In the genomic region with DNA sequence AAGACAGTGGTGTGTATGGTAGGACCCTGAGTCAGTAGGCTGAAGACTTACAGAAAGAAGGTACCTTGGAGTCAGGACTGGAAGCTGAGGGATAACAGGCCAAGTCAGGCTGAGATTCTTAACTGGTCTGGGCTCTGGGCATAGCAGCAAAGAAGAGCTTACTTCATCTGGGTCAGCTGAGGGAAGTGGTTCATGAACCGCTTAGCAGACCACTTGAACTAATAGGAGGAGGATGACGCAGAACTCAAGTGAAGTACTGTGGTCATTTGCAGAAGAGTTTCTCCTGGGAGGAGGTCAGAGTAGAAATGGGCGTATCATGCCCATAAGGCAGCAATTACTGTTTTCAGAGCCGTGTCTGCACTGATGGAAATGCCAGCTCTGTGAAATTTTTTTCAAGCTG, we compare ENCODE assay signal across 12 cellular contexts.
A peak's percentile ranks its signal among the peaks of the same experiment; 100 is the strongest.
DNase-seq lines count a peak whose midpoint lies in the region; ATAC-seq and TF ChIP-seq lines count a peak whose summit lies in the region.
"Had no signal": no experiment of that assay in that cellular context is flagged by ENCODE, and none has a peak within 500 bp of the region (broad histone marks: within the 10 kb centered on the region; RNA-seq: fewer than 3 reads in every experiment).

No MANE protein-coding gene starts in this region.

- no peaks in the 10 kb centered on the region for H4K20me1 ChIP-seq in osteoblast (ENCODE audit: insufficient read depth, low read length)

- H3K27ac ChIP-seq in coronary artery, result peak overlapping the region in 1 of 2 donors; percentile 15
- H3K27ac ChIP-seq in osteoblast (ENCODE audit: low read depth, low read length), result peak overlapping the region; percentile 42
- no peak overlapping the region for H3K27ac ChIP-seq in uterus

- peak overlapping the region; percentile 20 for H2AFZ ChIP-seq in osteoblast (ENCODE audit: low read length)

- no peak for ATAC-seq in GM18868 (IDR thresholded peaks at IDR 0.05; ENCODE audit: unreplicated experiment)
- no peak for ATAC-seq in GM21381 (IDR thresholded peaks at IDR 0.05; ENCODE audit: unreplicated experiment)
- ATAC-seq: effector memory CD8-positive, alpha-beta T cell had no signal

- no peak overlapping the region for H3K4me2 ChIP-seq in osteoblast (ENCODE audit: insufficient read depth, low read length)

- intact Hi-C loops in uterus (cut with DNase I; ENCODE audit: low total_unique reads), result no loop called here

- H3K9me3 ChIP-seq in osteoblast (ENCODE audit: low read depth, low read length) (no peaks in the 10 kb centered on the region), uterus (no peaks in the 10 kb centered on the region)

- H3K79me2 ChIP-seq in osteoblast (ENCODE audit: insufficient read depth, low read length), result no peaks in the 10 kb centered on the region

- H3K36me3 ChIP-seq in osteoblast (ENCODE audit: insufficient read depth, low read length) (no peaks in the 10 kb centered on the region), uterus (no peaks in the 10 kb centered on the region)

- DNase-seq in EH (ENCODE audit: low read depth) (peak; percentile 53), NCI-H187 treated with DMSO at 0.1 percent for 48 hours (lab: John Stamatoyannopoulos, UW) (peak; percentile 20), coronary artery (ENCODE audit: low spot score) (no peak), osteoblast (ENCODE audit: insufficient read length, low spot score, missing footprints) (no peak), uterus (no peak), HUDEP-2 (lab: John Stamatoyannopoulos, UW; ENCODE audit: unreplicated experiment in 76 of 76) (no peak)
- DNase-seq: aorta; Calu3; effector memory CD8-positive, alpha-beta T cell; stimulated activated CD4-positive, alpha-beta T cell treated with anti-CD3 and anti-CD28 coated beads, Interleukin-12 subunit alpha, Interleukin-12 subunit beta, amount 100 ng/mL, for 4 hours had no signal

- TF ChIP-seq CTCF in coronary artery (IDR thresholded peaks at IDR 0.05) (no peak), osteoblast (IDR thresholded peaks at IDR 0.05; ENCODE audit: extremely low read depth, low read depth, low read length) (no peak), uterus (IDR thresholded peaks at IDR 0.05) (no peak)

- no peaks in the 10 kb centered on the region for H3K27me3 ChIP-seq in osteoblast (ENCODE audit: insufficient read depth, low read length)
- H3K27me3 ChIP-seq in uterus, result no peaks in the 10 kb centered on the region

- peak overlapping the region; percentile 5 for H3K4me3 ChIP-seq in coronary artery
- H3K4me3 ChIP-seq in osteoblast (ENCODE audit: insufficient read depth, low read length), result no peak overlapping the region
- no peak overlapping the region for H3K4me3 ChIP-seq in uterus

- H3K4me1 ChIP-seq in osteoblast (ENCODE audit: insufficient read depth, low read length) (peaks cover 9% of the 10 kb centered on the region), uterus (no peaks in the 10 kb centered on the region)

- no peak for TF ChIP-seq POLR2A in uterus (IDR thresholded peaks at IDR 0.05)

Comparison
In these comparisons a context has a peak if more than half of its experiments do, and no peak if none do; other contexts are left out.
1. DNase-seq: peak in EH (single experiment) and NCI-H187 treated with DMSO at 0.1 percent for 48 hours (single experiment); none in coronary artery (single experiment), osteoblast (single experiment), uterus (0 of 2) and HUDEP-2 (0 of 76).